19 cellular contexts compared by ENCODE assay signal in the genomic region with DNA sequence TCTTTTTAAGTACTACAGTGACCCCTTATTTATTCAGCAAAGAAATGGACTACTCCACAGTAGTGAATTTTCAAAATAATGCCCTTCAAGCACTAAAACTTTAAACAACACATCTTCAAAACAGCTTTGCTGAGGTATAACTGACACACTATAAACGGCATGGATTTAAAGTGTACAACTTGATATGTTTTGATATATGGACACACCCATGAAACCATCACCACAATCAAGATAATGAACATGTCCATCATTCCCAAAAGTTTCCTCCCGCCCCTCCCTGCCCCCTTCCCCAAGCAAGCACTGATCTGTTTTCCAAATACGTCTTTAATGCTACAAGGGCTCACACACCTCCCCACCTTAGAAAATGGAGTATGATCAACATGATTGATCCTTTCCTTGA. TPM values are rescaled to one million over a fixed set of nuclear protein-coding genes. Genes with fewer than 3 reads are reported as not detected.
DNase-seq lines count a peak whose midpoint lies in the region; ATAC-seq and TF ChIP-seq lines count a peak whose summit lies in the region.
"Had no signal": no experiment of that assay in that cellular context is flagged by ENCODE, and none has a peak within 500 bp of the region (broad histone marks: within the 10 kb centered on the region; RNA-seq: fewer than 3 reads in every experiment).

No MANE protein-coding gene starts in this region.

- no peak overlapping the region for H3K4me3 Mint-ChIP-seq in activated T-helper 1 cell treated with anti-CD3 and anti-CD28 coated beads, Interleukin-12 subunit alpha, Interleukin-12 subunit beta, Interleukin-2, Interleukin-4 antibody, amounts not matched to agents 30 ng/mL and 10 ng/mL and 1 ng/mL, durations not matched to agents 14 hours and 24 hours and 36 hours
- H3K4me3 Mint-ChIP-seq: CD4-positive, alpha-beta memory T cell; GM23338 had no signal

- H3K4me3 ChIP-seq in neutrophil (ENCODE audit: low read depth in 1 of 2, low read length in 1 of 2) = no peak overlapping the region
- H3K4me3 ChIP-seq: BLaER1, GM23338, Peyer's patch had no signal

- CTCF ChIA-PET in HEK293T (lab: Yijun Ruan, JAX) = no interaction called here

- peak overlapping the region; percentile 30 for H3K27ac Mint-ChIP-seq in activated T-helper 1 cell treated with anti-CD3 and anti-CD28 coated beads, Interleukin-12 subunit alpha, Interleukin-12 subunit beta, Interleukin-2, Interleukin-4 antibody, amounts not matched to agents 30 ng/mL and 10 ng/mL and 1 ng/mL, durations not matched to agents 14 hours and 24 hours and 36 hours
- H3K27ac Mint-ChIP-seq: GM23338 had no signal

- peaks cover 51 to 63% of the 10 kb centered on the region in 2 experiments for H3K4me1 ChIP-seq in neutrophil (ENCODE audit: control insufficient read depth in 1 of 2, insufficient read depth in 1 of 2, low read depth in 1 of 2, low read length in 1 of 2)

- H3K27ac ChIP-seq in C4-2B (peak overlapping the region; percentile 25; the same call in 1 of the 2 replicates), neutrophil (peak overlapping the region; percentile 23)
- H3K27ac ChIP-seq: BLaER1, Peyer's patch had no signal

- H3K36me3 Mint-ChIP-seq in activated T-helper 1 cell treated with anti-CD3 and anti-CD28 coated beads, Interleukin-12 subunit alpha, Interleukin-12 subunit beta, Interleukin-2, Interleukin-4 antibody, amounts not matched to agents 30 ng/mL and 10 ng/mL and 1 ng/mL, durations not matched to agents 14 hours and 24 hours and 36 hours (ENCODE audit: low read depth) = peaks cover 20% of the 10 kb centered on the region

- no peaks in the 10 kb centered on the region for H3K27me3 Mint-ChIP-seq in activated T-helper 1 cell treated with anti-CD3 and anti-CD28 coated beads, Interleukin-12 subunit alpha, Interleukin-12 subunit beta, Interleukin-2, Interleukin-4 antibody, amounts not matched to agents 30 ng/mL and 10 ng/mL and 1 ng/mL, durations not matched to agents 14 hours and 24 hours and 36 hours (ENCODE audit: insufficient read depth)
- H3K27me3 Mint-ChIP-seq: CD4-positive, alpha-beta memory T cell had no signal

- no peaks in the 10 kb centered on the region for H3K9me3 ChIP-seq in neutrophil
- H3K9me3 ChIP-seq: BLaER1, Peyer's patch had no signal

- no peaks in the 10 kb centered on the region for H3K36me3 ChIP-seq in neutrophil
- H3K36me3 ChIP-seq: BLaER1, Peyer's patch had no signal

- intact Hi-C loops in activated T-helper 1 cell treated with anti-CD3 and anti-CD28 coated beads, Interleukin-12 subunit alpha, Interleukin-12 subunit beta, Interleukin-2, Interleukin-4 antibody, amounts not matched to agents 30 ng/mL and 10 ng/mL and 1 ng/mL, durations not matched to agents 14 hours and 24 hours and 36 hours (cut with micrococcal nuclease) = no loop called here

- no peaks in the 10 kb centered on the region for H3K9me3 Mint-ChIP-seq in activated T-helper 1 cell treated with anti-CD3 and anti-CD28 coated beads, Interleukin-12 subunit alpha, Interleukin-12 subunit beta, Interleukin-2, Interleukin-4 antibody, amounts not matched to agents 30 ng/mL and 10 ng/mL and 1 ng/mL, durations not matched to agents 14 hours and 24 hours and 36 hours
- H3K9me3 Mint-ChIP-seq: GM23338 had no signal

- TF ChIP-seq CTCF in C4-2B (conservative IDR thresholded peaks at IDR 0.05) (no peak), neutrophil (IDR thresholded peaks at IDR 0.05) (no peak)

- ATAC-seq in HG02642 (IDR thresholded peaks at IDR 0.05; ENCODE audit: poor library complexity, unreplicated experiment) = no peak
- ATAC-seq: GM23338, HCT116, SK-N-SH treated with all-trans-retinoic acid at 6 μM for 48 hours had no signal

- POLR2A ChIA-PET in HEK293T (lab: Yijun Ruan, JAX) = no interaction called here

- H3K27me3 ChIP-seq in neutrophil = no peaks in the 10 kb centered on the region
- H3K27me3 ChIP-seq: BLaER1, Peyer's patch had no signal

- H3K4me1 Mint-ChIP-seq in activated T-helper 1 cell treated with anti-CD3 and anti-CD28 coated beads, Interleukin-12 subunit alpha, Interleukin-12 subunit beta, Interleukin-2, Interleukin-4 antibody, amounts not matched to agents 30 ng/mL and 10 ng/mL and 1 ng/mL, durations not matched to agents 14 hours and 24 hours and 36 hours (ENCODE audit: low read depth) = peaks cover 69% of the 10 kb centered on the region

- DNase-seq in HEK293T (ENCODE audit: extremely low spot score) = no peak
- DNase-seq in activated T-helper 1 cell treated with anti-CD3 and anti-CD28 coated beads, Interleukin-12 subunit alpha, Interleukin-12 subunit beta, Interleukin-2, Interleukin-4 antibody, amounts not matched to agents 30 ng/mL and 10 ng/mL and 1 ng/mL, durations not matched to agents 14 hours and 24 hours and 36 hours (ENCODE audit: low spot score) = no peak
- DNase-seq in DMS53 treated with DMSO at 0.1 percent for 48 hours (lab: John Stamatoyannopoulos, UW; ENCODE audit: unreplicated experiment) = no peak
- DNase-seq in amniotic stem cell (lab: John Stamatoyannopoulos, UW) = no peak
- DNase-seq in NCI-H446 (lab: John Stamatoyannopoulos, UW) = no peak
- DNase-seq: ACHN; CD4-positive, alpha-beta memory T cell; KBM-7; MM.1S; NCI-H1048; NCI-H187; Peyer's patch had no signal

TF ChIP-seq in HEK293T, 16 proteins besides CTCF, POLR2A, EP300 and RAD21:
- TF ChIP-seq SUZ12 (IDR thresholded peaks at IDR 0.05) = no peak
- TF ChIP-seq, protein P1, sequence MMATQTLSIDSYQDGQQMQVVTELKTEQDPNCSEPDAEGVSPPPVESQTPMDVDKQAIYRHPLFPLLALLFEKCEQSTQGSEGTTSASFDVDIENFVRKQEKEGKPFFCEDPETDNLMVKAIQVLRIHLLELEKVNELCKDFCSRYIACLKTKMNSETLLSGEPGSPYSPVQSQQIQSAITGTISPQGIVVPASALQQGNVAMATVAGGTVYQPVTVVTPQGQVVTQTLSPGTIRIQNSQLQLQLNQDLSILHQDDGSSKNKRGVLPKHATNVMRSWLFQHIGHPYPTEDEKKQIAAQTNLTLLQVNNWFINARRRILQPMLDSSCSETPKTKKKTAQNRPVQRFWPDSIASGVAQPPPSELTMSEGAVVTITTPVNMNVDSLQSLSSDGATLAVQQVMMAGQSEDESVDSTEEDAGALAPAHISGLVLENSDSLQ (IDR thresholded peaks at IDR 0.05) = peak; percentile 37; the same call in 1 of the 2 replicates
- TF ChIP-seq ARNT (IDR thresholded peaks at IDR 0.05) = no peak
- no peak for TF ChIP-seq FOXK2 (IDR thresholded peaks at IDR 0.05)

RNA-seq across cellular contexts. Expression of a gene that starts 1.6 kb away (rescaled TPM):
- 530 and 545 TPM in 2 replicates for total RNA-seq in activated T-helper 1 cell treated with anti-CD3 and anti-CD28 coated beads, Interleukin-12 subunit alpha, Interleukin-12 subunit beta, Interleukin-2, Interleukin-4 antibody, amounts not matched to agents 30 ng/mL and 10 ng/mL and 1 ng/mL, durations not matched to agents 14 hours and 24 hours and 36 hours

RNA-seq across cellular contexts. Expression of a gene that starts 17.5 kb away (rescaled TPM):
- 45.4 and 57.1 TPM in 2 replicates for total RNA-seq in activated T-helper 1 cell treated with anti-CD3 and anti-CD28 coated beads, Interleukin-12 subunit alpha, Interleukin-12 subunit beta, Interleukin-2, Interleukin-4 antibody, amounts not matched to agents 30 ng/mL and 10 ng/mL and 1 ng/mL, durations not matched to agents 14 hours and 24 hours and 36 hours

RNA-seq across cellular contexts. Expression of a gene that starts 36.3 kb away (rescaled TPM):
- total RNA-seq in activated T-helper 1 cell treated with anti-CD3 and anti-CD28 coated beads, Interleukin-12 subunit alpha, Interleukin-12 subunit beta, Interleukin-2, Interleukin-4 antibody, amounts not matched to agents 30 ng/mL and 10 ng/mL and 1 ng/mL, durations not matched to agents 14 hours and 24 hours and 36 hours = 228 and 239 TPM in 2 replicates
